Comparison of ENCODE assay signal across 13 cellular contexts in genomic region chr19:38250428-38250820, GRCh38. TPM values are rescaled to one million over a fixed set of nuclear protein-coding genes. Genes with fewer than 3 reads are reported as not detected.
DNase-seq lines count a peak whose midpoint lies in the region; ATAC-seq, FAIRE-seq and TF ChIP-seq lines count a peak whose summit lies in the region.
"Had no signal": no experiment of that assay in that cellular context is flagged by ENCODE, and none has a peak within 500 bp of the region (broad histone marks: within the 10 kb centered on the region; RNA-seq: fewer than 3 reads in every experiment).

No MANE protein-coding gene starts in this region.

- BruUV-seq in Caco-2 (replicated peaks; lab: Mats Ljungman, UMichigan) (no TSS peak), HepG2 (replicated peaks; lab: Mats Ljungman, UMichigan) (no TSS peak)

- FAIRE-seq in astrocyte (lab: Jason Lieb, UNC) (no peak), HepG2 (lab: Jason Lieb, UNC) (no peak)
- FAIRE-seq: urothelium cell line had no signal

- DNase-seq in Caco-2 = no peak
- no peak for DNase-seq in astrocyte (ENCODE audit: low read depth)
- DNase-seq in HepG2 (ENCODE audit: low spot score) = no peak
- no peak for DNase-seq in spleen
- no peak for DNase-seq in endodermal cell
- DNase-seq in amygdala (lab: John Stamatoyannopoulos, UW) = no peak
- DNase-seq: activated CD4-positive, alpha-beta T cell treated with anti-CD3 and anti-CD28 coated beads for 36 hours; activated T-cell treated with anti-CD3 and anti-CD28 coated beads, Interleukin-2, amount 50 U/mL, for 1 hour; effector memory CD4-positive, alpha-beta T cell had no signal

- TF ChIP-seq CTCF in Caco-2 (IDR thresholded peaks at IDR 0.05; ENCODE audit: insufficient read depth in 1 of 2, low read depth in 1 of 2, low read length in 1 of 2, severe bottlenecking in 1 of 2, unreplicated experiment in 1 of 2) (no peak), astrocyte (IDR thresholded peaks at IDR 0.05; ENCODE audit: insufficient read depth, low read depth, low read length) (no peak), HepG2 (CRISPR knock-in tag; IDR thresholded peaks at IDR 0.05) (no peak), spleen (IDR thresholded peaks at IDR 0.05 in 8 of 11, conservative IDR thresholded peaks at IDR 0.05 in 3 of 11) (no peak), endodermal cell (conservative IDR thresholded peaks at IDR 0.05) (no peak)

- H3K79me2 ChIP-seq in astrocyte (ENCODE audit: insufficient read depth, low read length) (no peaks in the 10 kb centered on the region), HepG2 (ENCODE audit: insufficient read depth, low read length) (no peaks in the 10 kb centered on the region)

- H4K20me1 ChIP-seq in astrocyte (ENCODE audit: insufficient read depth, low read length) = no peaks in the 10 kb centered on the region
- no peaks in the 10 kb centered on the region for H4K20me1 ChIP-seq in HepG2 (ENCODE audit: insufficient read depth, low read length)

- H3K4me3 ChIP-seq in Caco-2 (ENCODE audit: low read depth, low read length) (no peak overlapping the region), astrocyte (ENCODE audit: insufficient read depth, low read depth, low read length) (no peak overlapping the region), HepG2 (replicated peaks in 1 of 3; ENCODE audit: insufficient read depth in 1 of 3, low read depth in 2 of 3, low read length in 3 of 3) (no peak overlapping the region), spleen (peak overlapping the region in 1 of 8 donors; percentile 69), endodermal cell (ENCODE audit: low read length) (no peak overlapping the region)

- POLR2A ChIA-PET in Caco-2 (lab: Charles Lee) (interaction anchor here (1.5 kb wide), 1 partner anchor 13 kb away, joined by 10 read pairs; the partner anchor contains the start of gene SPINT2), HepG2 (lab: Yijun Ruan, JAX) (interaction anchor here (1.1 to 1.2 kb wide), 2 partner anchors 15 to 124 kb away, joined by 3 read pairs; partner anchors contain the start of gene PSMD8)

- H3K27ac ChIP-seq in astrocyte (ENCODE audit: low read depth, low read length) (no peak overlapping the region), HepG2 (ENCODE audit: extremely low read length, insufficient read depth, low read length) (no peak overlapping the region), spleen (peak overlapping the region in 6 of 8 donors; percentile 29 to 91 (median 84)), endodermal cell (ENCODE audit: low read depth, low read length) (no peak overlapping the region)

- in situ Hi-C loops in HepG2 (cut with HindIII; ENCODE audit: extremely low pct_ligation_motif_present, low pct_unique_long_range_greater_than_20kb) = no loop called here

- H3K9ac ChIP-seq in astrocyte (ENCODE audit: low read length) (no peak overlapping the region), HepG2 (ENCODE audit: insufficient read depth, low read depth, low read length) (no peak overlapping the region), endodermal cell (ENCODE audit: extremely low read depth, low read length, poor library complexity, severe bottlenecking) (no peak overlapping the region)

- CTCF ChIA-PET in Caco-2 (lab: Charles Lee) = interaction anchor here (0.6 to 0.9 kb wide), 2 partner anchors 85 to 152 kb away, joined by 3 to 5 read pairs; partner anchors contain the start of gene CATSPERG
- CTCF ChIA-PET in HepG2 (lab: Yijun Ruan, JAX; ENCODE audit: low intra/inter-chr PET ratio, low total read pairs) = no interaction called here

- H3K4me1 Mint-ChIP-seq in Caco-2 (ENCODE audit: low read depth, unreplicated experiment) (peaks cover 29% of the 10 kb centered on the region), astrocyte (ENCODE audit: low read depth, unreplicated experiment) (peaks cover 20% of the 10 kb centered on the region), endodermal cell (peaks cover 16% of the 10 kb centered on the region)
- H3K4me1 Mint-ChIP-seq: activated CD4-positive, alpha-beta T cell treated with anti-CD3 and anti-CD28 coated beads for 36 hours had no signal

- H2AFZ ChIP-seq in astrocyte (ENCODE audit: low read depth, low read length) = no peak overlapping the region
- H2AFZ ChIP-seq in HepG2 (ENCODE audit: low read length) = no peak overlapping the region

- H3K4me3 Mint-ChIP-seq in Caco-2 (ENCODE audit: unreplicated experiment) (peak overlapping the region; percentile 42), astrocyte (ENCODE audit: unreplicated experiment) (peak overlapping the region; percentile 2), endodermal cell (no peak overlapping the region)
- H3K4me3 Mint-ChIP-seq: activated CD4-positive, alpha-beta T cell treated with anti-CD3 and anti-CD28 coated beads for 36 hours had no signal

- H3K36me3 Mint-ChIP-seq in Caco-2 (ENCODE audit: insufficient read depth, unreplicated experiment) (peaks cover 6% of the 10 kb centered on the region), astrocyte (ENCODE audit: low read depth, unreplicated experiment) (peaks cover 2% of the 10 kb centered on the region), endodermal cell (ENCODE audit: low read depth) (no peaks in the 10 kb centered on the region)

- H3K9me3 ChIP-seq in Caco-2 = no peaks in the 10 kb centered on the region
- no peaks in the 10 kb centered on the region for H3K9me3 ChIP-seq in astrocyte (ENCODE audit: insufficient read depth, low read depth, low read length)
- H3K9me3 ChIP-seq in HepG2 (ENCODE audit: low read length) = no peaks in the 10 kb centered on the region
- no peaks in the 10 kb centered on the region for H3K9me3 ChIP-seq in spleen
- no peaks in the 10 kb centered on the region for H3K9me3 ChIP-seq in endodermal cell (ENCODE audit: control insufficient read depth, low read length)

- ATAC-seq in HepG2 (no peak), GM21619 (IDR thresholded peaks at IDR 0.05; ENCODE audit: unreplicated experiment) (no peak), HG02763 (IDR thresholded peaks at IDR 0.05; ENCODE audit: unreplicated experiment) (no peak)
- ATAC-seq: activated CD4-positive, alpha-beta T cell treated with anti-CD3 and anti-CD28 coated beads for 36 hours had no signal

- H3K27me3 Mint-ChIP-seq in Caco-2 (ENCODE audit: insufficient read depth, unreplicated experiment) (no peaks in the 10 kb centered on the region), astrocyte (ENCODE audit: low read depth, unreplicated experiment) (no peaks in the 10 kb centered on the region), endodermal cell (ENCODE audit: insufficient read depth) (peaks cover 14% of the 10 kb centered on the region)

- H3K4me2 ChIP-seq in astrocyte (ENCODE audit: low read length) (no peak overlapping the region), HepG2 (ENCODE audit: low read depth, low read length) (peak overlapping the region; percentile 60; the same call in 1 of the 2 replicates)

- H3K36me3 ChIP-seq in Caco-2 (ENCODE audit: control insufficient read depth, insufficient read depth, low read length) = no peaks in the 10 kb centered on the region
- no peaks in the 10 kb centered on the region for H3K36me3 ChIP-seq in astrocyte (ENCODE audit: insufficient read depth, low read length)
- no peaks in the 10 kb centered on the region for H3K36me3 ChIP-seq in HepG2 (replicated peaks in 1 of 2; ENCODE audit: control insufficient read depth in 1 of 2, insufficient read depth in 2 of 2, low read length in 2 of 2)
- H3K36me3 ChIP-seq in spleen = no peaks in the 10 kb centered on the region
- no peaks in the 10 kb centered on the region for H3K36me3 ChIP-seq in endodermal cell (ENCODE audit: control insufficient read depth, insufficient read depth, low read length)

- no peak for TF ChIP-seq EP300 in HepG2 (IDR thresholded peaks at IDR 0.05; ENCODE audit: low read depth in 2 of 2, low read length in 2 of 2)
- no peak for TF ChIP-seq EP300 in HepG2 (CRISPR knock-in tag; IDR thresholded peaks at IDR 0.05; ENCODE audit: borderline replicate concordance)

- intact Hi-C loops in Caco-2 (cut with micrococcal nuclease; ENCODE audit: unreplicated experiment) (no loop called here), HepG2 (cut with micrococcal nuclease; ENCODE audit: unreplicated experiment) (loop anchor here (5.0 kb wide), 1 partner anchor 72 kb away; no protein-coding TSS in a partner anchor), spleen (cut with DNase I; ENCODE audit: low total_unique reads) (no loop called here)

- TF ChIP-seq RAD21 in HepG2 (CRISPR knock-in tag; IDR thresholded peaks at IDR 0.05) = no peak

- TF ChIP-seq POLR2A in HepG2 (IDR thresholded peaks at IDR 0.05; ENCODE audit: insufficient read depth in 1 of 2, low read depth in 2 of 2, low read length in 2 of 2) = no peak
- TF ChIP-seq POLR2A in spleen (IDR thresholded peaks at IDR 0.05) = no peak

- H3K27ac Mint-ChIP-seq in Caco-2 (ENCODE audit: unreplicated experiment) (peak overlapping the region; percentile 66), astrocyte (ENCODE audit: unreplicated experiment) (peak overlapping the region; percentile 69), endodermal cell (no peak overlapping the region)
- H3K27ac Mint-ChIP-seq: activated CD4-positive, alpha-beta T cell treated with anti-CD3 and anti-CD28 coated beads for 36 hours had no signal

- no peaks in the 10 kb centered on the region for H3K27me3 ChIP-seq in Caco-2 (replicated peaks; ENCODE audit: control insufficient read depth, insufficient read depth, low read length)
- no peaks in the 10 kb centered on the region for H3K27me3 ChIP-seq in astrocyte (ENCODE audit: insufficient read depth, low read length)
- H3K27me3 ChIP-seq in HepG2 (ENCODE audit: control insufficient read depth in 1 of 2, insufficient read depth in 2 of 2, low read length in 2 of 2) = peaks cover 4 to 20% of the 10 kb centered on the region in 2 experiments; a peak in 3 of 5 replicates
- peaks cover 0 to 21% (median 0%) of the 10 kb centered on the region in 7 donors for H3K27me3 ChIP-seq in spleen (replicated peaks in 1 of 7)
- no peaks in the 10 kb centered on the region for H3K27me3 ChIP-seq in endodermal cell (ENCODE audit: control insufficient read depth, insufficient read depth, low read length, poor library complexity, severe bottlenecking)

- H3K4me1 ChIP-seq in Caco-2 = peaks cover 51% of the 10 kb centered on the region
- H3K4me1 ChIP-seq in astrocyte (ENCODE audit: insufficient read depth, low read length) = peaks cover 15% of the 10 kb centered on the region
- peaks cover 43% of the 10 kb centered on the region for H3K4me1 ChIP-seq in HepG2 (ENCODE audit: insufficient read depth, low read length)
- peaks cover 9 to 97% (median 48%) of the 10 kb centered on the region in 6 donors for H3K4me1 ChIP-seq in spleen
- H3K4me1 ChIP-seq in endodermal cell (ENCODE audit: control insufficient read depth, insufficient read depth, low read length) = peaks cover 5% of the 10 kb centered on the region

- H3K9me3 Mint-ChIP-seq in Caco-2 (ENCODE audit: unreplicated experiment) (no peaks in the 10 kb centered on the region), astrocyte (ENCODE audit: unreplicated experiment) (no peaks in the 10 kb centered on the region), endodermal cell (no peaks in the 10 kb centered on the region)
- H3K9me3 Mint-ChIP-seq: neural crest cell had no signal

RNA-seq across cellular contexts. Expression of gene PPP1R14A, which starts 5.8 kb away (rescaled TPM):
- total RNA-seq in Caco-2 (2022) = 11.1 and 13.8 TPM in 2 replicates
- 13.4 and 18.0 TPM in 2 replicates for total RNA-seq in astrocyte
- not detected in 2 replicates for total RNA-seq in HepG2 (2016; rRNA removed; fragmentation: Illumina TruSeq; extraction: Trizol)
- not detected in 2 replicates for total RNA-seq in HepG2 (2016; cell fraction: cytosol; rRNA removed; fragmentation: Illumina TruSeq; extraction: Trizol; ENCODE audit: low read depth)
- not detected in 2 replicates for total RNA-seq in HepG2 (2016; cell fraction: insoluble cytoplasmic fraction; rRNA removed; fragmentation: Illumina TruSeq; extraction: Trizol)
- not detected in 2 replicates for total RNA-seq in HepG2 (2016; cell fraction: membrane; rRNA removed; fragmentation: Illumina TruSeq; extraction: Trizol)
- not detected in 2 replicates for total RNA-seq in HepG2 (2016; cell fraction: nucleus; rRNA removed; fragmentation: Illumina TruSeq; extraction: Trizol)
- polyA plus RNA-seq in HepG2 (2011; rRNA removed) = not detected in 2 replicates
- not detected in 2 replicates for polyA plus RNA-seq in HepG2 (2011; cell fraction: cytosol; rRNA removed)
- polyA plus RNA-seq in HepG2 (2011; cell fraction: nucleus; rRNA removed) = not detected in 2 replicates
- not detected in 2 replicates for polyA plus RNA-seq in HepG2 (2012)
- not detected in 2 replicates for polyA plus RNA-seq in HepG2 (2016; cell fraction: cytosol; fragmentation: Illumina TruSeq; extraction: Trizol; ENCODE audit: low read depth)
- polyA plus RNA-seq in HepG2 (2016; cell fraction: insoluble cytoplasmic fraction; fragmentation: Illumina TruSeq; extraction: Trizol; ENCODE audit: low read depth) = not detected in 2 replicates
- not detected in 2 replicates for polyA plus RNA-seq in HepG2 (2016; cell fraction: membrane; fragmentation: Illumina TruSeq; extraction: Trizol; ENCODE audit: low read depth)
- not detected in 2 replicates for polyA plus RNA-seq in HepG2 (2016; cell fraction: nucleus; fragmentation: Illumina TruSeq; extraction: Trizol; ENCODE audit: insufficient read depth, low read depth)
- not detected in 2 replicates for polyA minus RNA-seq in HepG2 (2011; rRNA and poly(A)+ RNA removed; ENCODE audit: low replicate concordance)
- polyA minus RNA-seq in HepG2 (2011; cell fraction: cytosol; rRNA and poly(A)+ RNA removed) = not detected in 2 replicates
- polyA minus RNA-seq in HepG2 (2011; cell fraction: nucleus; rRNA and poly(A)+ RNA removed) = not detected in 2 replicates
- total RNA-seq in spleen = 100 to 1,000 TPM in 2 of 7 donors, 10 to 100 TPM in 5; 26.1 to 102 (median 54.5) TPM
- polyA plus RNA-seq in spleen = 100 to 1,000 TPM in 1 of 3 donors, 10 to 100 TPM in 2; 66.7 to 145 (median 97.2) TPM
- 10 to 100 TPM in 1 of 2 donors, 1 to 10 TPM in 1; 8.6 to 13.8 TPM for total RNA-seq in endodermal cell
- polyA plus RNA-seq in endodermal cell (2013, experiment 1 of 2) = 8.8 TPM
- polyA plus RNA-seq in endodermal cell (2013, experiment 2 of 2) = 7.4 TPM

RNA-seq across cellular contexts. Expression of gene SPINT2, which starts 13.9 kb away (rescaled TPM):
- total RNA-seq in Caco-2 (2022) = 728 and 748 TPM in 2 replicates
- 119 and 171 TPM in 2 replicates for total RNA-seq in astrocyte
- 0.24 and 0.31 TPM in 2 replicates for total RNA-seq in HepG2 (2016; rRNA removed; fragmentation: Illumina TruSeq; extraction: Trizol)
- 0.18 and 0.40 TPM in 2 replicates for total RNA-seq in HepG2 (2016; cell fraction: cytosol; rRNA removed; fragmentation: Illumina TruSeq; extraction: Trizol; ENCODE audit: low read depth)
- total RNA-seq in HepG2 (2016; cell fraction: insoluble cytoplasmic fraction; rRNA removed; fragmentation: Illumina TruSeq; extraction: Trizol) = 0.30 and 0.37 TPM in 2 replicates
- 0.22 TPM in 1 of 2 replicates, not detected in the other for total RNA-seq in HepG2 (2016; cell fraction: membrane; rRNA removed; fragmentation: Illumina TruSeq; extraction: Trizol)
- total RNA-seq in HepG2 (2016; cell fraction: nucleus; rRNA removed; fragmentation: Illumina TruSeq; extraction: Trizol) = 0.44 TPM in 1 of 2 replicates, not detected in the other
- 0.77 and 0.97 TPM in 2 replicates for polyA plus RNA-seq in HepG2 (2011; rRNA removed)
- polyA plus RNA-seq in HepG2 (2011; cell fraction: cytosol; rRNA removed) = 0.38 and 0.83 TPM in 2 replicates
- 0.21 and 0.35 TPM in 2 replicates for polyA plus RNA-seq in HepG2 (2011; cell fraction: nucleus; rRNA removed)
- 0.31 and 0.39 TPM in 2 replicates for polyA plus RNA-seq in HepG2 (2012)
- polyA plus RNA-seq in HepG2 (2016; cell fraction: cytosol; fragmentation: Illumina TruSeq; extraction: Trizol; ENCODE audit: low read depth) = not detected in 2 replicates
- 0.26 and 0.46 TPM in 2 replicates for polyA plus RNA-seq in HepG2 (2016; cell fraction: insoluble cytoplasmic fraction; fragmentation: Illumina TruSeq; extraction: Trizol; ENCODE audit: low read depth)
- 0.13 TPM in 1 of 2 replicates, not detected in the other for polyA plus RNA-seq in HepG2 (2016; cell fraction: membrane; fragmentation: Illumina TruSeq; extraction: Trizol; ENCODE audit: low read depth)
- 0.60 and 1.7 TPM in 2 replicates for polyA plus RNA-seq in HepG2 (2016; cell fraction: nucleus; fragmentation: Illumina TruSeq; extraction: Trizol; ENCODE audit: insufficient read depth, low read depth)
- 0.56 and 17.3 TPM in 2 replicates for polyA minus RNA-seq in HepG2 (2011; rRNA and poly(A)+ RNA removed; ENCODE audit: low replicate concordance)
- polyA minus RNA-seq in HepG2 (2011; cell fraction: cytosol; rRNA and poly(A)+ RNA removed) = not detected in 2 replicates
- 0.26 TPM in 1 of 2 replicates, not detected in the other for polyA minus RNA-seq in HepG2 (2011; cell fraction: nucleus; rRNA and poly(A)+ RNA removed)
- total RNA-seq in spleen = 10 to 100 TPM; 41.2 to 87.8 (median 59.5) TPM
- 10 to 100 TPM; 63.2 to 82.9 (median 65.6) TPM for polyA plus RNA-seq in spleen
- 100 to 1,000 TPM; 415 to 487 TPM for total RNA-seq in endodermal cell
- polyA plus RNA-seq in endodermal cell (2013, experiment 1 of 2) = 136 TPM
- polyA plus RNA-seq in endodermal cell (2013, experiment 2 of 2) = 110 TPM

RNA-seq across cellular contexts. Expression of gene DPF1, which starts 26.4 kb away (rescaled TPM):
- total RNA-seq in Caco-2 (2022) = 3.6 and 5.0 TPM in 2 replicates
- total RNA-seq in astrocyte = 4.0 and 4.5 TPM in 2 replicates
- 1.7 and 3.2 TPM in 2 replicates for total RNA-seq in HepG2 (2016; rRNA removed; fragmentation: Illumina TruSeq; extraction: Trizol)
- 1.4 and 1.6 TPM in 2 replicates for total RNA-seq in HepG2 (2016; cell fraction: cytosol; rRNA removed; fragmentation: Illumina TruSeq; extraction: Trizol; ENCODE audit: low read depth)
- 1.6 and 2.3 TPM in 2 replicates for total RNA-seq in HepG2 (2016; cell fraction: insoluble cytoplasmic fraction; rRNA removed; fragmentation: Illumina TruSeq; extraction: Trizol)
- 2.0 and 2.8 TPM in 2 replicates for total RNA-seq in HepG2 (2016; cell fraction: membrane; rRNA removed; fragmentation: Illumina TruSeq; extraction: Trizol)
- total RNA-seq in HepG2 (2016; cell fraction: nucleus; rRNA removed; fragmentation: Illumina TruSeq; extraction: Trizol) = 2.1 and 2.7 TPM in 2 replicates
- 1.0 and 1.3 TPM in 2 replicates for polyA plus RNA-seq in HepG2 (2011; rRNA removed)
- 0.65 and 1.2 TPM in 2 replicates for polyA plus RNA-seq in HepG2 (2011; cell fraction: cytosol; rRNA removed)
- polyA plus RNA-seq in HepG2 (2011; cell fraction: nucleus; rRNA removed) = 3.3 and 3.6 TPM in 2 replicates
- polyA plus RNA-seq in HepG2 (2012) = 0.36 and 1.2 TPM in 2 replicates
- polyA plus RNA-seq in HepG2 (2016; cell fraction: cytosol; fragmentation: Illumina TruSeq; extraction: Trizol; ENCODE audit: low read depth) = 1.1 TPM in 2 replicates
- polyA plus RNA-seq in HepG2 (2016; cell fraction: insoluble cytoplasmic fraction; fragmentation: Illumina TruSeq; extraction: Trizol; ENCODE audit: low read depth) = 1.4 and 3.2 TPM in 2 replicates
- polyA plus RNA-seq in HepG2 (2016; cell fraction: membrane; fragmentation: Illumina TruSeq; extraction: Trizol; ENCODE audit: low read depth) = 1.4 and 1.7 TPM in 2 replicates
- polyA plus RNA-seq in HepG2 (2016; cell fraction: nucleus; fragmentation: Illumina TruSeq; extraction: Trizol; ENCODE audit: insufficient read depth, low read depth) = 4.1 and 5.7 TPM in 2 replicates
- 1.3 and 2.4 TPM in 2 replicates for polyA minus RNA-seq in HepG2 (2011; rRNA and poly(A)+ RNA removed; ENCODE audit: low replicate concordance)
- 0.62 and 0.69 TPM in 2 replicates for polyA minus RNA-seq in HepG2 (2011; cell fraction: cytosol; rRNA and poly(A)+ RNA removed)
- polyA minus RNA-seq in HepG2 (2011; cell fraction: nucleus; rRNA and poly(A)+ RNA removed) = 1.4 and 1.7 TPM in 2 replicates
- total RNA-seq in spleen = not detected
- under 1 TPM; 0.04 to 0.06 (median 0.06) TPM for polyA plus RNA-seq in spleen
- 1 to 10 TPM; 3.3 to 4.5 TPM for total RNA-seq in endodermal cell
- polyA plus RNA-seq in endodermal cell (2013, experiment 1 of 2) = 12.8 TPM
- 14.5 TPM for polyA plus RNA-seq in endodermal cell (2013, experiment 2 of 2)

RNA-seq across cellular contexts. Expression of gene C19orf33, which starts 53.6 kb away (rescaled TPM):
- total RNA-seq in Caco-2 (2022) = 12.7 and 18.6 TPM in 2 replicates
- total RNA-seq in astrocyte = 4.9 and 5.8 TPM in 2 replicates
- total RNA-seq in HepG2 (2016; rRNA removed; fragmentation: Illumina TruSeq; extraction: Trizol) = 2.8 and 3.3 TPM in 2 replicates
- 6.4 and 6.6 TPM in 2 replicates for total RNA-seq in HepG2 (2016; cell fraction: cytosol; rRNA removed; fragmentation: Illumina TruSeq; extraction: Trizol; ENCODE audit: low read depth)
- 2.5 and 4.8 TPM in 2 replicates for total RNA-seq in HepG2 (2016; cell fraction: insoluble cytoplasmic fraction; rRNA removed; fragmentation: Illumina TruSeq; extraction: Trizol)
- 4.6 and 6.3 TPM in 2 replicates for total RNA-seq in HepG2 (2016; cell fraction: membrane; rRNA removed; fragmentation: Illumina TruSeq; extraction: Trizol)
- 3.4 and 3.9 TPM in 2 replicates for total RNA-seq in HepG2 (2016; cell fraction: nucleus; rRNA removed; fragmentation: Illumina TruSeq; extraction: Trizol)
- polyA plus RNA-seq in HepG2 (2011; rRNA removed) = 2.5 and 3.2 TPM in 2 replicates
- polyA plus RNA-seq in HepG2 (2011; cell fraction: cytosol; rRNA removed) = 4.3 and 4.5 TPM in 2 replicates
- polyA plus RNA-seq in HepG2 (2011; cell fraction: nucleus; rRNA removed) = 1.1 and 1.5 TPM in 2 replicates
- polyA plus RNA-seq in HepG2 (2012) = 1.5 and 3.1 TPM in 2 replicates
- polyA plus RNA-seq in HepG2 (2016; cell fraction: cytosol; fragmentation: Illumina TruSeq; extraction: Trizol; ENCODE audit: low read depth) = 7.0 and 8.9 TPM in 2 replicates
- polyA plus RNA-seq in HepG2 (2016; cell fraction: insoluble cytoplasmic fraction; fragmentation: Illumina TruSeq; extraction: Trizol; ENCODE audit: low read depth) = 3.1 and 5.6 TPM in 2 replicates
- 4.1 and 4.8 TPM in 2 replicates for polyA plus RNA-seq in HepG2 (2016; cell fraction: membrane; fragmentation: Illumina TruSeq; extraction: Trizol; ENCODE audit: low read depth)
- 2.8 TPM in 1 of 2 replicates, not detected in the other for polyA plus RNA-seq in HepG2 (2016; cell fraction: nucleus; fragmentation: Illumina TruSeq; extraction: Trizol; ENCODE audit: insufficient read depth, low read depth)
- 14.8 TPM in 1 of 2 replicates, not detected in the other for polyA minus RNA-seq in HepG2 (2011; rRNA and poly(A)+ RNA removed; ENCODE audit: low replicate concordance)
- polyA minus RNA-seq in HepG2 (2011; cell fraction: cytosol; rRNA and poly(A)+ RNA removed) = not detected in 2 replicates
- polyA minus RNA-seq in HepG2 (2011; cell fraction: nucleus; rRNA and poly(A)+ RNA removed) = 1.2 TPM in 1 of 2 replicates, not detected in the other
- total RNA-seq in spleen = 1 to 10 TPM in 5 of 7 donors, not detected in 2; 3.2 to 6.1 (median 4.1) TPM
- 10 to 100 TPM; 11.0 to 53.6 (median 11.2) TPM for polyA plus RNA-seq in spleen
- total RNA-seq in endodermal cell = 10 to 100 TPM in 1 of 2 donors, 1 to 10 TPM in 1; 2.9 to 13.2 TPM
- polyA plus RNA-seq in endodermal cell (2013, experiment 1 of 2) = not detected
- polyA plus RNA-seq in endodermal cell (2013, experiment 2 of 2) = not detected
- total RNA-seq: activated CD4-positive, alpha-beta T cell treated with anti-CD3 and anti-CD28 coated beads for 36 hours; neural crest cell had no signal

Comparison
In these comparisons a context has a peak if more than half of its experiments do, and no peak if none do; other contexts are left out.
1. H3K27ac ChIP-seq: peak in spleen (6 of 8); none in astrocyte (single experiment), HepG2 (single experiment) and endodermal cell (single experiment).
2. RNA of gene PPP1R14A, which starts 5.8 kb away (total RNA-seq): 26.1 to 102 TPM in spleen, 11.1 to 13.8 TPM in Caco-2, 8.6 to 13.8 TPM in endodermal cell and 13.4 to 18.0 TPM in astrocyte; not detected in HepG2; every median in the first group is over 4 times any median in the second.
3. RNA of gene SPINT2, which starts 13.9 kb away (total RNA-seq): 728 to 748 TPM in Caco-2, 415 to 487 TPM in endodermal cell, 119 to 171 TPM in astrocyte and 41.2 to 87.8 TPM in spleen; 0.18 to 0.44 TPM in HepG2; every median in the first group is over 10 times any median in the second.